1 cellular context compared by ENCODE assay signal in genomic region chr15:42107483-42107882, GRCh38.
TF ChIP-seq lines count a peak whose summit lies in the region.

No MANE protein-coding gene starts in this region.

TF ChIP-seq in GM12878, 131 proteins besides CTCF, POLR2A, EP300 and RAD21 (continued from another document):
- TF ChIP-seq REST (IDR thresholded peaks at IDR 0.05; ENCODE audit: low read depth, low read length) (no peak), HCFC1 (IDR thresholded peaks at IDR 0.05; ENCODE audit: low read length) (no peak), ZNF622 (IDR thresholded peaks at IDR 0.05) (no peak), MLLT1 (IDR thresholded peaks at IDR 0.05) (no peak), RUNX3 (IDR thresholded peaks at IDR 0.05; ENCODE audit: low read length) (no peak), PML (IDR thresholded peaks at IDR 0.05; ENCODE audit: low read length) (no peak), ZNF384 (IDR thresholded peaks at IDR 0.05; ENCODE audit: borderline replicate concordance, low read depth, low read length) (no peak), ASH2L (IDR thresholded peaks at IDR 0.05; ENCODE audit: borderline replicate concordance, low read depth) (no peak), PAX5 (IDR thresholded peaks at IDR 0.05; ENCODE audit: borderline replicate concordance, low read depth, low read length) (no peak), RCOR1 (conservative IDR thresholded peaks at IDR 0.05; ENCODE audit: low read depth, low read length) (no peak), IRF4 (IDR thresholded peaks at IDR 0.05; ENCODE audit: low read depth, low read length) (no peak), EED (IDR thresholded peaks at IDR 0.05; ENCODE audit: low read depth) (no peak), E4F1 (IDR thresholded peaks at IDR 0.05; ENCODE audit: borderline replicate concordance, partially characterized antibody) (no peak)
